11 cellular contexts compared by ENCODE assay signal in the genomic region with DNA sequence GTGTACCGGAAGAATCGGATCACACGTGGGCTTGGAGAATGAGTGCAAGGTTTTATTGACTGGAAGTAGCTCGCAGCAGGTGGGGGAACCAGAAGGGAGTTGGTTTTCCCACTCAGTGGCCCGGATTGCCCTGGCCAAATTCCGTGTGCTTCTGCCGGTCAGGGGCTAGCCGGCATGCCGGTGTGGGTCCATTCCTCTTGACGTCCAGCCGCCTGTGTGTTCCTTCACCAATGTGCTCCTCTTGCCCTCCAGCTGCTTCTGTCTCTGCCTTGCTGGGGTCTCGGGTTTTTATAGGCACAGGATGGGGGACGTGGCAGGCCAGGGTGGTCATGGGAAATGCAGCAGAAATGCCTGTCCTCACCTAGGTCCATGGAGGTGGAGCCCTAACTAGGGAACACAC. TPM values are rescaled to one million over a fixed set of nuclear protein-coding genes. Genes with fewer than 3 reads are reported as not detected.
"Had no signal": no experiment of that assay in that cellular context is flagged by ENCODE, and none has a peak within 500 bp of the region (broad histone marks: within the 10 kb centered on the region; RNA-seq: fewer than 3 reads in every experiment).

No MANE protein-coding gene starts in this region.

- H3K27ac ChIP-seq: GM23248, HL-60 had no signal

- H3K9me3 Mint-ChIP-seq: HFFc6, IgD-negative memory B cell had no signal

- H3K9me3 ChIP-seq: HAP-1 had no signal

- H3K36me3 ChIP-seq: HAP-1 had no signal

- DNase-seq: GM23248, GOT3, H7, HFFc6 had no signal

- H3K4me1 ChIP-seq: HAP-1 had no signal

- H3K27ac Mint-ChIP-seq: HFFc6, IgD-negative memory B cell had no signal

- H3K4me1 Mint-ChIP-seq: IgD-negative memory B cell had no signal

- H3K9ac ChIP-seq: GM23248 had no signal

- H3K36me3 Mint-ChIP-seq: IgD-negative memory B cell had no signal

- H2AFZ ChIP-seq: GM23248 had no signal

- ATAC-seq: HCT116, HepG2 had no signal

- H3K4me3 Mint-ChIP-seq: HFFc6, IgD-negative memory B cell had no signal

- H3K4me3 ChIP-seq: GM23248, HAP-1 had no signal

RNA-seq across cellular contexts. Expression of gene MYRFL, which starts 11.0 kb away (rescaled TPM):
- total RNA-seq: GM23248, H4, H7, HFFc6, HT1080 had no signal
- polyA plus RNA-seq: GM23248, IgD-negative memory B cell had no signal
